Comparison of ENCODE assay signal across 9 cellular contexts in the genomic region with DNA sequence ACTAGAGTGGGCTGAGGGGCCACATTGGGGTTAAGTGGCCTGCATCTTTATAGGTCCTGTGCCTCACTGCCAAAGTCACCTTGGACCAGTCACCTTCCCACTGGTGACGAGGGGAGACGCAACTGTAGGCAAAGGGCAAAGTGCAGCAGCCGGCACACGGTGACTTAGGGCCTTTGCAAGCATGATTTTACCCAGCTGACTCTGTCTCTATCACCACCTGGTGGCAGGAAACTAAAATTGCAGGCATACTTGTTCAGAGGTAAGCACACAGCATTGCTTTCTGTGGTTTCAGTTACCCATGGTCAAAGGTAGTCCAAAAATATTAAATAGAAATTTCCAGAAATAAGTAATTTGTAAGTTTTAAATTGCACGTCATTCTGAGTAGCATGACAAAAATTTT.
A peak's percentile ranks its signal among the peaks of the same experiment; 100 is the strongest.
DNase-seq lines count a peak whose midpoint lies in the region; ATAC-seq, FAIRE-seq and TF ChIP-seq lines count a peak whose summit lies in the region.
"Had no signal": no experiment of that assay in that cellular context is flagged by ENCODE, and none has a peak within 500 bp of the region (broad histone marks: within the 10 kb centered on the region; RNA-seq: fewer than 3 reads in every experiment).

No MANE protein-coding gene starts in this region.

- DNase-seq in DND-41 (no peak), NCI-H69 (lab: John Stamatoyannopoulos, UW) (peak; percentile 4), erythroblast (lab: John Stamatoyannopoulos, UW) (peak; percentile 28 to 48), colonic mucosa (no peak), frontal cortex (ENCODE audit: low spot score in 2 of 2) (no peak)
- DNase-seq in stimulated activated naive CD8-positive, alpha-beta T cell treated with anti-CD3 and anti-CD28 coated beads, Interleukin-15, amount 100 ng/mL, for 72 hours = no peak
- DNase-seq in stimulated activated CD4-positive, alpha-beta T cell treated with anti-CD3 and anti-CD28 coated beads, Interleukin-4, amount 100 ng/mL, for 24 hours = no peak
- DNase-seq: cerebellar nuclear complex had no signal

- no peak for FAIRE-seq in frontal cortex (lab: Jason Lieb, UNC)

- no peak overlapping the region for H2AFZ ChIP-seq in DND-41 (ENCODE audit: low read depth, low read length)

- H3K4me1 Mint-ChIP-seq in stimulated activated naive CD8-positive, alpha-beta T cell treated with anti-CD3 and anti-CD28 coated beads, Interleukin-15, amount 100 ng/mL, for 72 hours = no peaks in the 10 kb centered on the region

- no peak overlapping the region for H3K4me3 ChIP-seq in DND-41 (ENCODE audit: low read depth in 1 of 2, low read length in 2 of 2)
- H3K4me3 ChIP-seq in colonic mucosa = no peak overlapping the region

- no peak for TF ChIP-seq POLR2A in erythroblast (IDR thresholded peaks at IDR 0.05; ENCODE audit: low read length)

- no peak overlapping the region for H3K4me3 Mint-ChIP-seq in stimulated activated naive CD8-positive, alpha-beta T cell treated with anti-CD3 and anti-CD28 coated beads, Interleukin-15, amount 100 ng/mL, for 72 hours

- intact Hi-C loops in colonic mucosa (cut with DNase I) = no loop called here

- H3K27ac Mint-ChIP-seq in stimulated activated naive CD8-positive, alpha-beta T cell treated with anti-CD3 and anti-CD28 coated beads, Interleukin-15, amount 100 ng/mL, for 72 hours = no peak overlapping the region

- ATAC-seq in DND-41 (ENCODE audit: insufficient read depth, low read depth) = no peak
- no peak for ATAC-seq in stimulated activated naive CD8-positive, alpha-beta T cell treated with anti-CD3 and anti-CD28 coated beads, Interleukin-15, amount 100 ng/mL, for 72 hours

- TF ChIP-seq CTCF in 22Rv1 (IDR thresholded peaks at IDR 0.05) (peak; percentile 58), DND-41 (IDR thresholded peaks at IDR 0.05; ENCODE audit: borderline replicate concordance, extremely low read depth, low read length, poor library complexity, severe bottlenecking) (peak; percentile 65), colonic mucosa (IDR thresholded peaks at IDR 0.05) (no peak)

- no peaks in the 10 kb centered on the region for H3K79me2 ChIP-seq in DND-41 (ENCODE audit: insufficient read depth, low read length)

- peaks cover 0 to 12% of the 10 kb centered on the region in 2 donors for H3K9me3 Mint-ChIP-seq in stimulated activated naive CD8-positive, alpha-beta T cell treated with anti-CD3 and anti-CD28 coated beads, Interleukin-15, amount 100 ng/mL, for 72 hours

- peaks cover 10% of the 10 kb centered on the region for H3K9me3 ChIP-seq in DND-41 (ENCODE audit: insufficient read depth, low read length, severe bottlenecking)
- no peaks in the 10 kb centered on the region for H3K9me3 ChIP-seq in colonic mucosa

- H4K20me1 ChIP-seq in DND-41 (ENCODE audit: insufficient read depth, low read length) = no peaks in the 10 kb centered on the region

- H3K36me3 ChIP-seq in DND-41 (ENCODE audit: insufficient read depth, low read length) (no peaks in the 10 kb centered on the region), colonic mucosa (no peaks in the 10 kb centered on the region)

- H3K9ac ChIP-seq in DND-41 (ENCODE audit: low read depth, low read length) = no peak overlapping the region
- no peak overlapping the region for H3K9ac ChIP-seq in colonic mucosa (ENCODE audit: low read depth in 2 of 2, low read length in 2 of 2)

- H3K4me1 ChIP-seq in DND-41 (ENCODE audit: insufficient read depth, low read length) (no peaks in the 10 kb centered on the region), colonic mucosa (no peaks in the 10 kb centered on the region)

- no peaks in the 10 kb centered on the region for H3K27me3 Mint-ChIP-seq in stimulated activated naive CD8-positive, alpha-beta T cell treated with anti-CD3 and anti-CD28 coated beads, Interleukin-15, amount 100 ng/mL, for 72 hours

- no peaks in the 10 kb centered on the region for H3K27me3 ChIP-seq in DND-41 (ENCODE audit: insufficient read depth, low read length, poor library complexity)
- no peaks in the 10 kb centered on the region for H3K27me3 ChIP-seq in colonic mucosa

- H3K27ac ChIP-seq in 22Rv1 = no peak overlapping the region
- H3K27ac ChIP-seq in DND-41 (ENCODE audit: low read length) = no peak overlapping the region
- no peak overlapping the region for H3K27ac ChIP-seq in colonic mucosa

- no peak overlapping the region for H3K4me2 ChIP-seq in DND-41 (ENCODE audit: insufficient read depth, low read length)

Comparison
In these comparisons a context has a peak if more than half of its experiments do, and no peak if none do; other contexts are left out.
1. DNase-seq: peak in NCI-H69 (single experiment) and erythroblast (2 of 2); none in DND-41 (single experiment), colonic mucosa (single experiment), stimulated activated naive CD8-positive, alpha-beta T cell treated with anti-CD3 and anti-CD28 coated beads, Interleukin-15, amount 100 ng/mL, for 72 hours (0 of 2), frontal cortex (0 of 2) and stimulated activated CD4-positive, alpha-beta T cell treated with anti-CD3 and anti-CD28 coated beads, Interleukin-4, amount 100 ng/mL, for 24 hours (single experiment).